ENCODE assay signal across 1 cellular context in genomic region chr19:5719961-5720790, GRCh38.
TF ChIP-seq lines count a peak whose summit lies in the region.

CATSPERD (plus strand) TSS chr19:5720637; CDS start chr19:5720738, 101 bp downstream.
LONP1 (minus strand) TSS chr19:5720146; CDS start chr19:5720132, 14 bp downstream.

TF ChIP-seq in GM23338, 12 proteins besides CTCF, POLR2A, EP300 and RAD21 (continued from another document):
- TF ChIP-seq CREB1 (CRISPR knock-in tag; IDR thresholded peaks at IDR 0.05; ENCODE audit: low read depth), result peak; percentile 97
TF ChIP-seq in GM23338: peak in this region for 3.
